1 cellular context compared by ENCODE assay signal in genomic region chr9:135151905-135152304, GRCh38.
TF ChIP-seq lines count a peak whose summit lies in the region.

No MANE protein-coding gene starts in this region.

TF ChIP-seq in H1, 55 proteins besides CTCF, POLR2A, EP300 and RAD21:
- no peak for TF ChIP-seq TAF7 (optimal IDR thresholded peaks at IDR 0.05; ENCODE audit: borderline replicate concordance, low read depth, low read length)
- TF ChIP-seq POLR2AphosphoS5 (IDR thresholded peaks at IDR 0.05; ENCODE audit: low read depth, low read length): no peak
- TF ChIP-seq CBX8 (IDR thresholded peaks at IDR 0.05; ENCODE audit: borderline replicate concordance, low read depth, low read length): no peak
- TF ChIP-seq ASH2L (IDR thresholded peaks at IDR 0.05; ENCODE audit: low read length): no peak
- TF ChIP-seq E2F6 (IDR thresholded peaks at IDR 0.05): no peak
- TF ChIP-seq CHD2 (IDR thresholded peaks at IDR 0.05; ENCODE audit: low read length): no peak
- TF ChIP-seq BCL11A (IDR thresholded peaks at IDR 0.05; ENCODE audit: low read depth in 2 of 2, low read length in 2 of 2): no peak
- no peak for TF ChIP-seq SUZ12 (IDR thresholded peaks at IDR 0.05; ENCODE audit: low read length)
- no peak for TF ChIP-seq SRF (IDR thresholded peaks at IDR 0.05; ENCODE audit: low read depth, low read length)
- TF ChIP-seq POU5F1 (IDR thresholded peaks at IDR 0.05; ENCODE audit: low read depth, low read length): no peak
- TF ChIP-seq CREB1 (IDR thresholded peaks at IDR 0.05): no peak
- no peak for TF ChIP-seq SP4 (IDR thresholded peaks at IDR 0.05; ENCODE audit: low read length)
- no peak for TF ChIP-seq RNF2 (IDR thresholded peaks at IDR 0.05; ENCODE audit: borderline replicate concordance, low read depth, low read length, missing control alignments, poor library complexity, severe bottlenecking)
- no peak for TF ChIP-seq RFX5 (IDR thresholded peaks at IDR 0.05; ENCODE audit: borderline replicate concordance, low read depth, low read length)
- TF ChIP-seq BRCA1 (IDR thresholded peaks at IDR 0.05; ENCODE audit: low read depth, low read length): no peak
